ENCODE assay signal across 8 cellular contexts in genomic region chr16:30075503-30076275, GRCh38. TPM values are rescaled to one million over a fixed set of nuclear protein-coding genes. Genes with fewer than 3 reads are reported as not detected.
DNase-seq lines count a peak whose midpoint lies in the region; ATAC-seq and TF ChIP-seq lines count a peak whose summit lies in the region.

TSS of gene PPP4C (plus strand) at chr16:30075994. CDS start at chr16:30076378, 384 bp downstream.

- no peaks in the 10 kb centered on the region for H3K9me3 ChIP-seq in CD4-positive, CD25-positive, alpha-beta regulatory T cell (ENCODE audit: control insufficient read depth in 2 of 2, low read length in 2 of 2)
- no peaks in the 10 kb centered on the region for H3K9me3 ChIP-seq in Panc1 (ENCODE audit: control insufficient read depth, insufficient read depth, low read depth, low read length)
- H3K9me3 ChIP-seq in esophagus (ENCODE audit: control insufficient read depth in 2 of 2, insufficient read depth in 1 of 2, low read depth in 1 of 2, low read length in 1 of 2), result no peaks in the 10 kb centered on the region
- no peaks in the 10 kb centered on the region for H3K9me3 ChIP-seq in muscle layer of colon (ENCODE audit: low read length)

- H3K36me3 ChIP-seq in CD4-positive, CD25-positive, alpha-beta regulatory T cell (ENCODE audit: control insufficient read depth, insufficient read depth, low read length), result peaks cover 29% of the 10 kb centered on the region
- peaks cover 9% of the 10 kb centered on the region for H3K36me3 ChIP-seq in Panc1 (ENCODE audit: control insufficient read depth, insufficient read depth, low read length)
- peaks cover 10 to 32% of the 10 kb centered on the region in 2 donors for H3K36me3 ChIP-seq in esophagus (ENCODE audit: control insufficient read depth in 2 of 2, insufficient read depth in 2 of 2, low read length in 1 of 2)
- H3K36me3 ChIP-seq in muscle layer of colon (ENCODE audit: insufficient read depth, low read length), result peaks cover 36% of the 10 kb centered on the region

- CTCF ChIA-PET in Panc1 (lab: Charles Lee), result interaction anchor here (0.7 kb wide), 1 partner anchor 9 kb away, joined by 3 read pairs; no protein-coding TSS in a partner anchor

- H3K4me1 ChIP-seq in CD4-positive, CD25-positive, alpha-beta regulatory T cell (ENCODE audit: control insufficient read depth, insufficient read depth, low read length, poor library complexity, severe bottlenecking), result peaks cover 29% of the 10 kb centered on the region
- H3K4me1 ChIP-seq in Panc1 (ENCODE audit: control insufficient read depth, insufficient read depth, low read length) (peaks cover 13% of the 10 kb centered on the region), esophagus (ENCODE audit: control insufficient read depth in 2 of 2, insufficient read depth in 2 of 2, low read length in 1 of 2) (peaks cover 3 to 8% of the 10 kb centered on the region in 2 donors), muscle layer of colon (ENCODE audit: insufficient read depth, low read length) (peaks cover 25% of the 10 kb centered on the region)

- peak within 1 kb of the TSS; percentile 96 to 98 (median 96) for H3K27ac Mint-ChIP-seq in CD4-positive, CD25-positive, alpha-beta regulatory T cell
- H3K27ac Mint-ChIP-seq in activated T-cell treated with anti-CD3 and anti-CD28 coated beads, Interleukin-2, amount 50 U/mL, for 24 hours, result peak within 1 kb of the TSS; percentile 97

- DNase-seq in CD4-positive, CD25-positive, alpha-beta regulatory T cell, result peak; percentile 89 to 95 (median 90)
- no peak for DNase-seq in Panc1 (ENCODE audit: low read depth, low spot score)
- DNase-seq in activated T-cell treated with anti-CD3 and anti-CD28 coated beads, Interleukin-2, amount 50 U/mL, for 24 hours, result peak; percentile 93
- DNase-seq in stimulated activated CD8-positive, alpha-beta memory T cell treated with anti-CD3 and anti-CD28 coated beads, Interleukin-7, amount 100 ng/mL, for 1 hour (ENCODE audit: low read depth in 2 of 2), result peak; percentile 74 to 78

- peak; percentile 78 for TF ChIP-seq EP300 in Ishikawa (IDR thresholded peaks at IDR 0.05; ENCODE audit: borderline replicate concordance)

- H3K4me3 ChIP-seq in CD4-positive, CD25-positive, alpha-beta regulatory T cell (ENCODE audit: low read depth, low read length), result peak within 1 kb of the TSS; percentile 81
- H3K4me3 ChIP-seq in Panc1 (ENCODE audit: low read depth in 2 of 2, low read length in 2 of 2) (peak within 1 kb of the TSS; percentile 87 to 88), esophagus (ENCODE audit: low read depth in 1 of 2, low read length in 2 of 2) (peak within 1 kb of the TSS; percentile 77 to 87), muscle layer of colon (ENCODE audit: low read depth in 1 of 2, low read length in 2 of 2) (peak within 1 kb of the TSS; percentile 88 to 91)

- TF ChIP-seq RAD21 in Ishikawa (IDR thresholded peaks at IDR 0.05; ENCODE audit: low read depth), result no peak

- no peaks in the 10 kb centered on the region for H3K27me3 Mint-ChIP-seq in CD4-positive, CD25-positive, alpha-beta regulatory T cell
- no peaks in the 10 kb centered on the region for H3K27me3 Mint-ChIP-seq in activated T-cell treated with anti-CD3 and anti-CD28 coated beads, Interleukin-2, amount 50 U/mL, for 24 hours

- H3K9ac ChIP-seq in muscle layer of colon (ENCODE audit: low read length), result peak within 1 kb of the TSS; percentile 78

- peak; percentile 89 to 92 for ATAC-seq in CD4-positive, CD25-positive, alpha-beta regulatory T cell (ENCODE audit: low read depth in 2 of 2)
- peak; percentile 49 for ATAC-seq in GM21367 (IDR thresholded peaks at IDR 0.05; ENCODE audit: unreplicated experiment)
- ATAC-seq in Panc1, result peak; percentile 93

- intact Hi-C loops in Panc1 (cut with micrococcal nuclease; ENCODE audit: unreplicated experiment), result no loop called here

- 1 to 2% methylated on average over 56 to 67 of the region's 67 CpGs for WGBS in esophagus, 2 donors

- POLR2A ChIA-PET in Panc1 (lab: Charles Lee), result no interaction called here

- H3K4me3 Mint-ChIP-seq in CD4-positive, CD25-positive, alpha-beta regulatory T cell, result peak within 1 kb of the TSS; percentile 88 to 98 (median 96)
- H3K4me3 Mint-ChIP-seq in activated T-cell treated with anti-CD3 and anti-CD28 coated beads, Interleukin-2, amount 50 U/mL, for 24 hours, result peak within 1 kb of the TSS; percentile 89

- peaks cover 4% of the 10 kb centered on the region for H3K36me3 Mint-ChIP-seq in CD4-positive, CD25-positive, alpha-beta regulatory T cell
- H3K36me3 Mint-ChIP-seq in activated T-cell treated with anti-CD3 and anti-CD28 coated beads, Interleukin-2, amount 50 U/mL, for 24 hours (ENCODE audit: low read depth), result peaks cover 85% of the 10 kb centered on the region

- in situ Hi-C loops in Panc1 (cut with HindIII; ENCODE audit: low pct_unique_long_range_greater_than_20kb, low sequenced_read_pairs), result no loop called here

- TSS peak; percentile 100 for BruUV-seq in Panc1 (replicated peaks; lab: Mats Ljungman, UMichigan)

- H3K27ac ChIP-seq in CD4-positive, CD25-positive, alpha-beta regulatory T cell (ENCODE audit: insufficient read depth, low read length, poor library complexity, severe bottlenecking), result peak within 1 kb of the TSS; percentile 82
- peak within 1 kb of the TSS; percentile 92 for H3K27ac ChIP-seq in Panc1 (ENCODE audit: low read length)
- H3K27ac ChIP-seq in esophagus (ENCODE audit: low read depth in 2 of 2, low read length in 1 of 2), result peak within 1 kb of the TSS; percentile 96
- peak within 1 kb of the TSS; percentile 83 for H3K27ac ChIP-seq in muscle layer of colon (ENCODE audit: low read depth, low read length)

- peaks cover 0 to 52% (median 32%) of the 10 kb centered on the region in 4 donors for H3K4me1 Mint-ChIP-seq in CD4-positive, CD25-positive, alpha-beta regulatory T cell
- H3K4me1 Mint-ChIP-seq in activated T-cell treated with anti-CD3 and anti-CD28 coated beads, Interleukin-2, amount 50 U/mL, for 24 hours (ENCODE audit: low read depth), result peaks cover 46% of the 10 kb centered on the region

- no peak for TF ChIP-seq CTCF in Panc1 (IDR thresholded peaks at IDR 0.05)

- H3K27me3 ChIP-seq in CD4-positive, CD25-positive, alpha-beta regulatory T cell (ENCODE audit: control insufficient read depth, insufficient read depth, low read length), result no peaks in the 10 kb centered on the region
- H3K27me3 ChIP-seq in Panc1 (ENCODE audit: control insufficient read depth, insufficient read depth, low read length), result no peaks in the 10 kb centered on the region
- no peaks in the 10 kb centered on the region for H3K27me3 ChIP-seq in esophagus (ENCODE audit: control insufficient read depth in 1 of 2, insufficient read depth in 2 of 2, low read length in 2 of 2)
- no peaks in the 10 kb centered on the region for H3K27me3 ChIP-seq in muscle layer of colon (ENCODE audit: control insufficient read depth in 1 of 2, insufficient read depth in 2 of 2, low read length in 2 of 2)

- no peaks in the 10 kb centered on the region for H3K9me3 Mint-ChIP-seq in CD4-positive, CD25-positive, alpha-beta regulatory T cell
- H3K9me3 Mint-ChIP-seq in activated T-cell treated with anti-CD3 and anti-CD28 coated beads, Interleukin-2, amount 50 U/mL, for 24 hours, result no peaks in the 10 kb centered on the region

TF ChIP-seq in Ishikawa, 13 proteins besides CTCF, POLR2A, EP300 and RAD21 (continues in another document):
- TF ChIP-seq REST (IDR thresholded peaks at IDR 0.05; ENCODE audit: low read depth) (no peak), TCF12 (IDR thresholded peaks at IDR 0.05; ENCODE audit: low read depth) (peak; percentile 30; the same call in 1 of the 2 replicates), USF1 (IDR thresholded peaks at IDR 0.05) (no peak), EGR1 (IDR thresholded peaks at IDR 0.05) (no peak), CEBPB (IDR thresholded peaks at IDR 0.05) (no peak), FOXM1 (IDR thresholded peaks at IDR 0.05; ENCODE audit: borderline replicate concordance, low read depth) (0 out of 2 replicates have a peak, but pooled peaks have one; percentile 34), NFIC (IDR thresholded peaks at IDR 0.05) (no peak), MAX (IDR thresholded peaks at IDR 0.05) (peak; percentile 52), TAF1 (IDR thresholded peaks at IDR 0.05; ENCODE audit: low read depth) (peak; percentile 77)

RNA-seq across cellular contexts. Expression of gene PPP4C, which starts in this region (rescaled TPM):
- 97.0 TPM for total RNA-seq in CD4-positive, CD25-positive, alpha-beta regulatory T cell
- 100 to 1,000 TPM; 232 to 289 (median 262) TPM for polyA plus RNA-seq in CD4-positive, CD25-positive, alpha-beta regulatory T cell
- 186 TPM for total RNA-seq in Panc1 (2021; ENCODE audit: unreplicated experiment)
- polyA plus RNA-seq in Panc1 (2012; ENCODE audit: insufficient read length), result 309 TPM
- 100 to 1,000 TPM; 113 TPM for polyA plus RNA-seq in esophagus
